Comparison of ENCODE assay signal across 1 cellular context in the genomic region with DNA sequence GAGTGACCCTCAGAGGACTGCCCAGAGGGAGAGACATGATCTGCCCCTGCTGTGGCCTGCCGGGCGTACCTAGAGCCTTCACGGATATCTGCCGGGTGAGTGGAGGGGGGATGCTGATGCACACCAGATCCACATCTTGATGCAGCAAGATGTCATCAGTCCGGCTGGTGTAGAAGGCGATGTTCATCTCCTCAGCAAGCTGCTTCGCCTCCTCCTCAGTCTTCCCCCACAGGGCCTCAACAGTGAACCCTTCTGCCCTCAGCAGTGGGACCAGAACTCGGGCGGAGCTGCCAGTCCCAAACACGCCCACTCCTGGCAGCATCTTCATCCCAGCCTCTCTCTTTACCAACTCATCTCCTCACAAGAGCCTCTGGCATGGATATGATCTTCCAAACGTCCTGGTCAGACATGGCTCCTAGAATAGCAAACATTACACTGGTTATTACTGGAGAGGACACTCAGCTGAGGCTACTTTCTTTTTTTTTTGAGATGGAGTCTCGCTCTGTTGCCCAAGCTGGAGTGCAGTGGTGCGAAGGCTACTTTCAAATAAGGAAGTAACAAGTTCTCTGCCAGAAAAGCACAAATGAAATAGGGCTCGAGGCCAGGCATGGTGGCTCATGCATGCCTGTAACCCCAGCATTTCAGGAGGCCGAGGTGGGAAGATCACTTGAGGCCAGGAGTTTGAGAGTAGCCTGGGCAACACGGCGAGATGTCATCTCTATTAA.
TF ChIP-seq lines count a peak whose summit lies in the region.

No MANE protein-coding gene starts in this region.

TF ChIP-seq in GM12891, 5 proteins besides CTCF, POLR2A, EP300 and RAD21:
- no peak for TF ChIP-seq SPI1 (IDR thresholded peaks at IDR 0.05; ENCODE audit: low read depth, low read length)
- no peak for TF ChIP-seq POLR2AphosphoS5 (IDR thresholded peaks at IDR 0.05; ENCODE audit: low read depth, low read length)
- no peak for TF ChIP-seq TAF1 (IDR thresholded peaks at IDR 0.05; ENCODE audit: low read depth, low read length)
- TF ChIP-seq POU2F2 (IDR thresholded peaks at IDR 0.05; ENCODE audit: low read depth, low read length), result no peak
- peak; percentile 83 for TF ChIP-seq PAX5 (IDR thresholded peaks at IDR 0.05; ENCODE audit: insufficient read depth, low read length, severe bottlenecking)
TF ChIP-seq in GM12891: peak in this region for 1.
